Comparison of ENCODE assay signal across 10 cellular contexts in the genomic region with DNA sequence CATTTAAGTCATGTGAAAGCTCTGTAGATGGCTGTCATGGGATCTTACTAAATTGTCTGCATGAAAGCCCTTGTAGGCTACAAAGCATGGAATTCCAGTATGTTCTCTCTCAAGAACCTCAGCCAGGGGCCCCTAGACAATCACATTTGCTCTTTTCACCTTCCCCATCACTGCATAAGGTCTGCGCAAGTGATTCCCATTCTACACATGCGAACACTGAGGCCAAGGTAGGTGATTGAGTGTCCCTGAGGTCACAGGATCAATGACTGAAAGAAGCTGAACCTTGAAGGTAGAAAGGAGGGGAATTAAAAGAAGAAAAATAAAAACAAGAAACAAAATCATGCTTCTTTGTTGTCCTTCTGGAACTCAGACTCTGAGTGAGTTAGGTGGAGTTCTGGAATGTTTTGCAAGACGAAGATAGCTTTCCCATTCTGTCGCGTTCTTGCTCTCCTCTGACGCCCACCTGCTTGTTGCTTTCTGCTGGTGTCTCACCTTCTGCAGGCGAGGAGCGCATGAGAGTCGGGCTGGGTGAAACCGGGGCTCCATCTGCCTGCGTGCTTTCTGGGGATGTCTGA.
DNase-seq lines count a peak whose midpoint lies in the region; ATAC-seq and TF ChIP-seq lines count a peak whose summit lies in the region.
"Had no signal": no experiment of that assay in that cellular context is flagged by ENCODE, and none has a peak within 500 bp of the region (broad histone marks: within the 10 kb centered on the region; RNA-seq: fewer than 3 reads in every experiment).

No MANE protein-coding gene starts in this region.

- TF ChIP-seq EP300 in esophagus muscularis mucosa (IDR thresholded peaks at IDR 0.05) = no peak
- no peak for TF ChIP-seq EP300 in ovary (IDR thresholded peaks at IDR 0.05)

- H3K27me3 ChIP-seq in right atrium auricular region (no peaks in the 10 kb centered on the region), esophagus muscularis mucosa (no peaks in the 10 kb centered on the region), ovary (no peaks in the 10 kb centered on the region)

- no peak for ATAC-seq in left ventricle myocardium superior
- no peak for ATAC-seq in HG03342 (IDR thresholded peaks at IDR 0.05; ENCODE audit: unreplicated experiment)

- TF ChIP-seq POLR2A in esophagus muscularis mucosa (IDR thresholded peaks at IDR 0.05; ENCODE audit: low read depth) = no peak
- TF ChIP-seq POLR2A in ovary (IDR thresholded peaks at IDR 0.05) = no peak

- H3K4me3 ChIP-seq in right atrium auricular region (peak overlapping the region in 1 of 2 donors; percentile 25), esophagus muscularis mucosa (peak overlapping the region; percentile 22 to 50 (median 42)), ovary (no peak overlapping the region)

- 42% methylated on average over 11 of the region's 11 CpGs for WGBS in esophagus muscularis mucosa
- 24 to 30% (median 26%) methylated on average over 11 of the region's 11 CpGs for WGBS in ovary, 3 donors

- DNase-seq in right atrium auricular region (ENCODE audit: low spot score) (no peak), left ventricle myocardium superior (no peak), esophagus muscularis mucosa (ENCODE audit: extremely low spot score) (no peak), ovary (no peak), HK-2 (ENCODE audit: unreplicated experiment) (no peak), NCI-H748 (lab: John Stamatoyannopoulos, UW; ENCODE audit: unreplicated experiment) (no peak), NCI-H2107 (lab: John Stamatoyannopoulos, UW) (no peak)
- DNase-seq: activated CD8-positive, alpha-beta memory T cell treated with anti-CD3 and anti-CD28 coated beads for 24 hours; MM.1S had no signal

- H3K4me1 ChIP-seq in right atrium auricular region (peaks cover 0 to 23% of the 10 kb centered on the region in 2 donors), esophagus muscularis mucosa (peaks cover 11 to 21% (median 19%) of the 10 kb centered on the region in 4 donors), ovary (ENCODE audit: insufficient read depth) (peaks cover 9% of the 10 kb centered on the region)

- intact Hi-C loops in left ventricle myocardium superior (cut with micrococcal nuclease) (no loop called here), esophagus muscularis mucosa (cut with DNase I) (no loop called here), ovary (cut with DNase I) (no loop called here)

- peak overlapping the region; percentile 31 to 32 for H3K27ac ChIP-seq in right atrium auricular region
- peak overlapping the region; percentile 38 to 63 (median 56) for H3K27ac ChIP-seq in esophagus muscularis mucosa (replicated peaks in 1 of 4)
- H3K27ac ChIP-seq in ovary = peak overlapping the region; percentile 49 to 62

- TF ChIP-seq CTCF in right atrium auricular region (IDR thresholded peaks at IDR 0.05) (no peak), esophagus muscularis mucosa (IDR thresholded peaks at IDR 0.05) (no peak), ovary (IDR thresholded peaks at IDR 0.05) (no peak)

- H3K36me3 ChIP-seq in right atrium auricular region (no peaks in the 10 kb centered on the region), esophagus muscularis mucosa (no peaks in the 10 kb centered on the region), ovary (no peaks in the 10 kb centered on the region)

- H3K9me3 ChIP-seq in right atrium auricular region = no peaks in the 10 kb centered on the region
- H3K9me3 ChIP-seq in esophagus muscularis mucosa = no peaks in the 10 kb centered on the region
- no peaks in the 10 kb centered on the region for H3K9me3 ChIP-seq in ovary
